Comparison of ENCODE assay signal across 6 cellular contexts in the genomic region with DNA sequence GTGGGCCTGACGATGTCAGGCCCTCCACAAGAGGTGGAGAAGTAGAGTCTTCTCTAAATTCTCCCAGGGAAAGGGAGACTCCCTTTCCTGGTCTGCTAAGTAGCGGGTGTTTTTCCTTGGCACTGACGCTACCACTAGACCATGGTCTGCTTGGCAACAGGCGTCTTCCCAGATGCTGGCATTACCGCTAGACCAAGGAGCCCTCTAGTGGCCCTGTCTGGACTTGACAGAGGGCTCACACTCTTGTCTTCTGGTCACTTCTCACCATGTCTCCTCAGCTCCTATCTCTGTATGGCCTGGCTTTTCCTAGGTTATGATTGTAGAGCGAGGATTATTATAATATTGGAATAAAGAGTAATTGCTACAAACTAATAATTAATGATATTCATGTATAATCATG. TPM values are rescaled to one million over a fixed set of nuclear protein-coding genes. Genes with fewer than 3 reads are reported as not detected.
"Had no signal": no experiment of that assay in that cellular context is flagged by ENCODE, and none has a peak within 500 bp of the region (broad histone marks: within the 10 kb centered on the region; RNA-seq: fewer than 3 reads in every experiment).

No MANE protein-coding gene starts in this region.

RNA-seq across cellular contexts. Expression of gene RASSF6, which starts 51.1 kb away (rescaled TPM):
- total RNA-seq: endothelial cell of umbilical vein, osteocyte, psoas muscle, right cardiac atrium, skeletal muscle tissue, tibial nerve had no signal
- polyA plus RNA-seq: endothelial cell of umbilical vein, right cardiac atrium had no signal
